ENCODE assay signal across 33 cellular contexts in genomic region chr5:137872476-137872875, GRCh38. TPM values are rescaled to one million over a fixed set of nuclear protein-coding genes. Genes with fewer than 3 reads are reported as not detected.
DNase-seq lines count a peak whose midpoint lies in the region; ATAC-seq, FAIRE-seq and TF ChIP-seq lines count a peak whose summit lies in the region.
"Had no signal": no experiment of that assay in that cellular context is flagged by ENCODE, and none has a peak within 500 bp of the region (broad histone marks: within the 10 kb centered on the region; RNA-seq: fewer than 3 reads in every experiment).

No MANE protein-coding gene starts in this region.

- no peak for FAIRE-seq in RCC 7860 (lab: Jason Lieb, UNC)
- FAIRE-seq: GM12892, GM19239, HTR-8/SVneo had no signal

- H3K27me3 Mint-ChIP-seq in nephron (ENCODE audit: low read depth), result no peaks in the 10 kb centered on the region
- H3K27me3 Mint-ChIP-seq: CD8-positive, alpha-beta memory T cell had no signal

- H3K4me3 ChIP-seq in right atrium auricular region (peak overlapping the region; percentile 8 to 39), skeletal muscle tissue (ENCODE audit: low read length in 3 of 3) (peak overlapping the region; percentile 68 to 84 (median 73))
- H3K4me3 ChIP-seq: GM23338, PC-9 had no signal

- H3K36me3 ChIP-seq in right atrium auricular region (peaks cover 14% of the 10 kb centered on the region), skeletal muscle tissue (ENCODE audit: control insufficient read depth in 3 of 3, insufficient read depth in 3 of 3, low read length in 3 of 3) (peaks cover 5 to 36% (median 32%) of the 10 kb centered on the region in 3 donors)
- H3K36me3 ChIP-seq: BE2C had no signal

- H3K4me1 Mint-ChIP-seq in nephron, result peaks cover 19% of the 10 kb centered on the region
- H3K4me1 Mint-ChIP-seq: CD14-positive monocyte; CD8-positive, alpha-beta memory T cell; GM23338 had no signal

- TF ChIP-seq CTCF in right atrium auricular region (IDR thresholded peaks at IDR 0.05) (no peak), nephron (IDR thresholded peaks at IDR 0.05; ENCODE audit: unreplicated experiment in 3 of 3) (no peak)

- H3K27me3 ChIP-seq in right atrium auricular region (no peaks in the 10 kb centered on the region), skeletal muscle tissue (ENCODE audit: control insufficient read depth in 3 of 3, insufficient read depth in 3 of 3, low read length in 3 of 3) (no peaks in the 10 kb centered on the region)

- no peak for ATAC-seq in left cardiac atrium
- no peak for ATAC-seq in GM18498 (IDR thresholded peaks at IDR 0.05; ENCODE audit: unreplicated experiment)
- ATAC-seq in HG03045 (IDR thresholded peaks at IDR 0.05; ENCODE audit: unreplicated experiment), result no peak
- ATAC-seq: GM23338 had no signal

- H3K27ac ChIP-seq in right atrium auricular region, result peak overlapping the region; percentile 48 to 81
- peak overlapping the region; percentile 89 for H3K27ac ChIP-seq in skeletal muscle tissue (ENCODE audit: low read depth, low read length)
- H3K27ac ChIP-seq: PC-9 had no signal

- intact Hi-C loops in left cardiac atrium (cut with DNase I), result no loop called here

- peak overlapping the region; percentile 74 to 94 (median 92) for H3K9ac ChIP-seq in skeletal muscle tissue (ENCODE audit: low read depth in 1 of 3, low read length in 3 of 3)

- H3K4me3 Mint-ChIP-seq in nephron, result peak overlapping the region; percentile 50 to 85 (median 78)
- H3K4me3 Mint-ChIP-seq: CD14-positive monocyte; CD8-positive, alpha-beta memory T cell; GM23338; H9 had no signal

- DNase-seq in right atrium auricular region (ENCODE audit: low spot score) (no peak), left cardiac atrium (no peak), RCC 7860 (ENCODE audit: low spot score) (no peak)
- DNase-seq: 8988T; ACHN; BE2C; CD8-positive, alpha-beta memory T cell; DMS 273 treated with DMSO at 0.1 percent for 48 hours; DMS79; H9; KBM-7; MV-4-11; NCI-H1105; NCI-H1436 treated with DMSO at 0.1 percent for 48 hours; NCI-H1930; NCI-H2107; NCI-H446; NCI-H524 treated with DMSO at 0.1 percent for 48 hours; NCI-H774; PC-9; Right ventricle myocardium superior; RPMI8226 had no signal

- no peaks in the 10 kb centered on the region for H3K36me3 Mint-ChIP-seq in nephron (ENCODE audit: low read depth)
- H3K36me3 Mint-ChIP-seq: CD14-positive monocyte; CD8-positive, alpha-beta memory T cell had no signal

- H3K9me3 Mint-ChIP-seq in nephron, result no peaks in the 10 kb centered on the region
- H3K9me3 Mint-ChIP-seq: CD14-positive monocyte; CD8-positive, alpha-beta memory T cell; GM23338; H9 had no signal

- peak overlapping the region; percentile 4 to 29 (median 24) for H3K27ac Mint-ChIP-seq in nephron
- H3K27ac Mint-ChIP-seq: CD8-positive, alpha-beta memory T cell; GM23338; H9 had no signal

- no peaks in the 10 kb centered on the region for H3K9me3 ChIP-seq in right atrium auricular region
- H3K9me3 ChIP-seq in skeletal muscle tissue (ENCODE audit: control insufficient read depth in 3 of 3, low read length in 3 of 3), result no peaks in the 10 kb centered on the region
- H3K9me3 ChIP-seq: BE2C had no signal

- H3K4me1 ChIP-seq in right atrium auricular region (no peaks in the 10 kb centered on the region), skeletal muscle tissue (ENCODE audit: control insufficient read depth in 3 of 3, insufficient read depth in 3 of 3, low read length in 3 of 3) (peaks cover 0 to 2% (median 0%) of the 10 kb centered on the region in 3 donors)
- H3K4me1 ChIP-seq: BE2C had no signal

RNA-seq across cellular contexts. Expression of gene MYOT, which starts 4.8 kb away (rescaled TPM):
- 10 to 100 TPM; 29.7 to 55.4 TPM for total RNA-seq in right atrium auricular region
- 100 to 1,000 TPM in 1 of 2 donors, 10 to 100 TPM in 1; 90.8 to 117 TPM for total RNA-seq in left cardiac atrium
- 54.8 TPM for total RNA-seq in skeletal muscle tissue
- total RNA-seq: CD8-positive, alpha-beta memory T cell; GM23338; H9; MCF 10A; PC-9 had no signal

RNA-seq across cellular contexts. Expression of gene PKD2L2, which starts 16.8 kb away (rescaled TPM):
- total RNA-seq in right atrium auricular region, result not detected
- total RNA-seq in left cardiac atrium, result under 1 TPM; 0.24 to 0.52 TPM
- total RNA-seq in skeletal muscle tissue, result 2.6 TPM
- total RNA-seq: CD8-positive, alpha-beta memory T cell; GM23338; H9; LHCN-M2; MCF 10A had no signal
